8 cellular contexts compared by ENCODE assay signal in the genomic region with DNA sequence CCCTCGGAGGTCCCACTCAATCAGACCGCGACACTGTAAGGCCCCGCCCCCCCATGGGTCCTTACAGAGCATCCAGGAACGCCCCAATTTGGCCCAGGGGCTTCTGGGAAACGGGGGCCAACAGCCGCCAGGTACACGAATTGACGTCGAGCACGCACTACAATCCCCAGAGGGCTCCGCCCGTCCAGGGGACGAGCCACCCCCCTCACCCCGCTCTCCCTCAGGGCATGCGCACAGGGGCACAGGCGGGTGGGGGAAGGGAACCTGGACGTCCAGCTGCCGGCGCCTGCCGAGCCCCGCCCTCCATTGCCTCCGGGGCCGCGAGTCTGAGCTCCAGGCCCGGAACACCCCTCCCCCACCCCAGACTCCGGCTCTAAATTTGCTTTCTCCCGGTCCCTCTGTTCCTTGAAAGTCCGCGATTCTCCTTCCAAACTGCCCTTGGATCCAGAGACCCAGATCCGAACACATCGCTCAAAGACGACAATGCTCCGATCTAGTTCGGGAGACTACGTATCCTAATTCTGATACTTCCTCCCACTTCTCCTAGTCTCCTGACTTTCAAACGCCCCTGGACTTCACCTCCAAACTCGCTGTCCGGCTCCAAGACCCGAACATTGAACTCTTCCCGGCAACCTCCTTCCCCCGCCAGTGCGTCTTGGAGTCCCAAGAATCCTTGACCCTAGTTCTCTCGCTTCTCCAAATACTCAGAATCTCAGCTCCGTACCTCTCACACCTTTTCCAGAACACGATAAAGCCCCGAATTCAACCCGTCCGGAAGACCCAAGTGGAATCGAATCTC. TPM values are rescaled to one million over a fixed set of nuclear protein-coding genes. Genes with fewer than 3 reads are reported as not detected.
DNase-seq lines count a peak whose midpoint lies in the region; ATAC-seq and TF ChIP-seq lines count a peak whose summit lies in the region.

No MANE protein-coding gene starts in this region.

- intact Hi-C loops in right lobe of liver (cut with DNase I), result no loop called here

- H3K27ac ChIP-seq in C4-2B, result peak overlapping the region; percentile 98
- H3K27ac ChIP-seq in right lobe of liver, result peak overlapping the region; percentile 87 to 89 (median 89)

- no peaks in the 10 kb centered on the region for H3K9me3 ChIP-seq in right lobe of liver

- TF ChIP-seq POLR2A in right lobe of liver (IDR thresholded peaks at IDR 0.05), result peak; percentile 51

- DNase-seq in NCI-H774 (lab: John Stamatoyannopoulos, UW) (peak; percentile 98), dermis microvascular lymphatic vessel endothelial cell (ENCODE audit: low read depth in 2 of 2) (peak; percentile 99 to 100), right lobe of liver (peak; percentile 100)
- DNase-seq in activated CD4-positive, alpha-beta T cell treated with anti-CD3 and anti-CD28 coated beads, Interleukin-2, amount 50 U/mL, for 48 hours, result peak; percentile 99
- DNase-seq in stimulated activated CD4-positive, alpha-beta T cell treated with anti-CD3 and anti-CD28 coated beads, Interleukin-4, amount 100 ng/mL, for 24 hours, result peak; percentile 99

- H3K4me3 ChIP-seq in right lobe of liver, result peak overlapping the region; percentile 71 to 84 (median 73)

- H3K4me1 ChIP-seq in right lobe of liver, result peaks cover 0 to 12% (median 5%) of the 10 kb centered on the region in 4 donors

- H3K27me3 ChIP-seq in right lobe of liver, result no peaks in the 10 kb centered on the region

- ATAC-seq in GM19397 (IDR thresholded peaks at IDR 0.05; ENCODE audit: unreplicated experiment), result peak; percentile 59
- peak; percentile 64 for ATAC-seq in HG03565 (IDR thresholded peaks at IDR 0.05; ENCODE audit: unreplicated experiment)
- peak; percentile 85 to 90 (median 86) for ATAC-seq in right lobe of liver

- TF ChIP-seq CTCF in C4-2B (conservative IDR thresholded peaks at IDR 0.05), result no peak
- TF ChIP-seq CTCF in right lobe of liver (IDR thresholded peaks at IDR 0.05), result no peak

- H3K36me3 ChIP-seq in right lobe of liver, result peaks cover 0 to 31% (median 18%) of the 10 kb centered on the region in 4 donors

- under 1% methylated on average over 25 of the region's 50 CpGs for WGBS in right lobe of liver (ENCODE audit: insufficient coverage, low coverage, low lambda C conversion rate, missing lambda C conversion rate)

RNA-seq across cellular contexts. Expression of gene SERTAD3, which starts 0.8 kb away (rescaled TPM):
- 18.0 and 24.1 TPM in 2 replicates for total RNA-seq in dermis microvascular lymphatic vessel endothelial cell
- 10 to 100 TPM in 1 of 6 experiments, 1 to 10 TPM in 5; 5.2 to 10.1 (median 7.4) TPM for total RNA-seq in right lobe of liver

RNA-seq across cellular contexts. Expression of gene SERTAD1, which starts 17.5 kb away (rescaled TPM):
- 17.3 and 25.8 TPM in 2 replicates for total RNA-seq in dermis microvascular lymphatic vessel endothelial cell
- total RNA-seq in right lobe of liver, result 10 to 100 TPM in 1 of 6 experiments, 1 to 10 TPM in 5; 3.7 to 11.7 (median 6.2) TPM

RNA-seq across cellular contexts. Expression of gene BLVRB, which starts 22.2 kb away (rescaled TPM):
- total RNA-seq in dermis microvascular lymphatic vessel endothelial cell, result 39.8 and 61.3 TPM in 2 replicates
- total RNA-seq in right lobe of liver, result 100 to 1,000 TPM; 127 to 326 (median 146) TPM

RNA-seq across cellular contexts. Expression of gene SPTBN4, which starts 23.5 kb away (rescaled TPM):
- total RNA-seq in dermis microvascular lymphatic vessel endothelial cell (under 0.01 TPM in 1 of 2 replicates, not detected in the other), right lobe of liver (1 to 10 TPM in 1 of 6 experiments, under 1 TPM in 5; 0.44 to 1.6 (median 0.65) TPM)

RNA-seq across cellular contexts. Expression of gene PRX, which starts 30.2 kb away (rescaled TPM):
- total RNA-seq in dermis microvascular lymphatic vessel endothelial cell, result 0.90 and 1.5 TPM in 2 replicates
- total RNA-seq in right lobe of liver, result under 1 TPM; 0.37 to 0.99 (median 0.60) TPM

Comparison
In these comparisons a context has a peak if more than half of its experiments do, and no peak if none do; other contexts are left out.
1. Peak in every context shown above with its lines: DNase-seq, ATAC-seq, H3K4me3 ChIP-seq and H3K27ac ChIP-seq.